21 cellular contexts compared by ENCODE assay signal in the genomic region with DNA sequence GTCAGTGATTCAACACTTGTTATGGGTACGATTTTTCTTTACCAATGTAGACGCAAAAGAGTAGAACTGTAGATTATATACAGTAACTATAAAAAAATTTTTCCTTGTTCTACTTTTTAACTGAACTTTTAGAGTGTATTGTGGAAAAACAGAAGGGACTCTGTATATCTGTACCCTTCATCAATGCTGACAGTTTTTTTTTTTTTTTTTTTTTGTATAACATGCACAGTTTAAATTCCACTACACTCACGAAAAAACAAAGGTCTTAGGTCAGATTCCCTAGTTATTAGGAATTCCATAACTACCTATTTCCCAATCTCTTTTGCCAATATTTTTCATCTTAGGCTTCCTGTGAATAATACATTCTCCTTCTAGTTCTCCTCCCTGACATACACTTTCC. TPM values are rescaled to one million over a fixed set of nuclear protein-coding genes. Genes with fewer than 3 reads are reported as not detected.
A peak's percentile ranks its signal among the peaks of the same experiment; 100 is the strongest.
DNase-seq lines count a peak whose midpoint lies in the region; ATAC-seq and TF ChIP-seq lines count a peak whose summit lies in the region.
"Had no signal": no experiment of that assay in that cellular context is flagged by ENCODE, and none has a peak within 500 bp of the region (broad histone marks: within the 10 kb centered on the region; RNA-seq: fewer than 3 reads in every experiment).

No MANE protein-coding gene starts in this region.

- POLR2A ChIA-PET in activated CD4-positive, alpha-beta memory T cell treated with anti-CD3 and anti-CD28 coated beads, Interleukin-2, amount 10 ng/mL, durations not matched to agents 7 days and 5 days (lab: Charles Lee) = no interaction called here
- POLR2A ChIA-PET in activated CD4-positive, alpha-beta memory T cell treated with anti-CD3 and anti-CD28 coated beads for 36 hours (lab: Charles Lee) = no interaction called here
- POLR2A ChIA-PET in HEK293 (lab: Yijun Ruan, JAX) = no interaction called here
- POLR2A ChIA-PET in activated CD8-positive, alpha-beta T cell treated with anti-CD3 and anti-CD28 coated beads for 36 hours (lab: Charles Lee) = interaction anchor here (0.8 kb wide), 1 partner anchor 34 kb away, joined by 3 read pairs; no protein-coding TSS in a partner anchor
- POLR2A ChIA-PET in naive thymus-derived CD4-positive, alpha-beta T cell (lab: Charles Lee) = no interaction called here

- H3K4me1 ChIP-seq in HEK293 (ENCODE audit: control insufficient read depth, insufficient read depth, low read length) = peaks cover 7% of the 10 kb centered on the region
- peaks cover 35 to 40% of the 10 kb centered on the region in 2 donors for H3K4me1 ChIP-seq in naive thymus-derived CD4-positive, alpha-beta T cell (ENCODE audit: control insufficient read depth in 2 of 2, insufficient read depth in 2 of 2, low read length in 2 of 2)

- H3K36me3 Mint-ChIP-seq in activated CD4-positive, alpha-beta memory T cell treated with anti-CD3 and anti-CD28 coated beads, Interleukin-2, amount 10 ng/mL, durations not matched to agents 7 days and 5 days (ENCODE audit: low read depth) = peaks cover 60% of the 10 kb centered on the region
- peaks cover 42% of the 10 kb centered on the region for H3K36me3 Mint-ChIP-seq in activated CD4-positive, alpha-beta memory T cell treated with anti-CD3 and anti-CD28 coated beads for 36 hours
- peaks cover 62% of the 10 kb centered on the region for H3K36me3 Mint-ChIP-seq in activated CD8-positive, alpha-beta T cell treated with anti-CD3 and anti-CD28 coated beads for 36 hours (ENCODE audit: low read depth)
- H3K36me3 Mint-ChIP-seq in naive thymus-derived CD4-positive, alpha-beta T cell = peaks cover 4 to 53% (median 26%) of the 10 kb centered on the region in 5 donors

- H3K27me3 ChIP-seq in naive thymus-derived CD4-positive, alpha-beta T cell (ENCODE audit: control insufficient read depth in 2 of 2, insufficient read depth in 2 of 2, low read length in 2 of 2) = no peaks in the 10 kb centered on the region
- H3K27me3 ChIP-seq: BLaER1, sigmoid colon had no signal

- H3K4me3 Mint-ChIP-seq in activated CD4-positive, alpha-beta memory T cell treated with anti-CD3 and anti-CD28 coated beads, Interleukin-2, amount 10 ng/mL, durations not matched to agents 7 days and 5 days = no peak overlapping the region
- H3K4me3 Mint-ChIP-seq in activated CD4-positive, alpha-beta memory T cell treated with anti-CD3 and anti-CD28 coated beads for 36 hours = no peak overlapping the region
- H3K4me3 Mint-ChIP-seq in activated CD8-positive, alpha-beta T cell treated with anti-CD3 and anti-CD28 coated beads for 36 hours = no peak overlapping the region
- peak overlapping the region in 4 of 10 donors; percentile 19 to 99 (median 61) for H3K4me3 Mint-ChIP-seq in naive thymus-derived CD4-positive, alpha-beta T cell
- H3K4me3 Mint-ChIP-seq: neural crest cell had no signal

- H3K4me3 ChIP-seq in HEK293 (ENCODE audit: low read depth, low read length) = no peak overlapping the region
- H3K4me3 ChIP-seq in naive thymus-derived CD4-positive, alpha-beta T cell (ENCODE audit: low read length) = no peak overlapping the region
- H3K4me3 ChIP-seq: BLaER1, K562, sigmoid colon had no signal

- H3K27ac ChIP-seq in HEK293 (ENCODE audit: extremely low read depth, low read depth, low read length) = no peak overlapping the region
- H3K27ac ChIP-seq in naive thymus-derived CD4-positive, alpha-beta T cell (ENCODE audit: low read depth, low read length) = no peak overlapping the region
- H3K27ac ChIP-seq: BLaER1, epithelial cell of prostate, sigmoid colon had no signal

- intact Hi-C loops in activated CD4-positive, alpha-beta memory T cell treated with anti-CD3 and anti-CD28 coated beads for 36 hours (cut with micrococcal nuclease) = no loop called here
- intact Hi-C loops in activated CD8-positive, alpha-beta T cell treated with anti-CD3 and anti-CD28 coated beads for 36 hours (cut with micrococcal nuclease) = no loop called here
- intact Hi-C loops in naive thymus-derived CD4-positive, alpha-beta T cell (cut with micrococcal nuclease) = no loop called here

- H3K27ac Mint-ChIP-seq in activated CD4-positive, alpha-beta memory T cell treated with anti-CD3 and anti-CD28 coated beads, Interleukin-2, amount 10 ng/mL, durations not matched to agents 7 days and 5 days = peak overlapping the region; percentile 56
- no peak overlapping the region for H3K27ac Mint-ChIP-seq in activated CD4-positive, alpha-beta memory T cell treated with anti-CD3 and anti-CD28 coated beads for 36 hours
- H3K27ac Mint-ChIP-seq in activated CD8-positive, alpha-beta T cell treated with anti-CD3 and anti-CD28 coated beads for 36 hours = peak overlapping the region; percentile 18
- H3K27ac Mint-ChIP-seq in naive thymus-derived CD4-positive, alpha-beta T cell = peak overlapping the region in 7 of 9 donors; percentile 14 to 81 (median 60)

- H3K9me3 Mint-ChIP-seq in activated CD4-positive, alpha-beta memory T cell treated with anti-CD3 and anti-CD28 coated beads, Interleukin-2, amount 10 ng/mL, durations not matched to agents 7 days and 5 days = peaks cover 11% of the 10 kb centered on the region
- peaks cover 15% of the 10 kb centered on the region for H3K9me3 Mint-ChIP-seq in activated CD4-positive, alpha-beta memory T cell treated with anti-CD3 and anti-CD28 coated beads for 36 hours
- H3K9me3 Mint-ChIP-seq in activated CD8-positive, alpha-beta T cell treated with anti-CD3 and anti-CD28 coated beads for 36 hours = peaks cover 18% of the 10 kb centered on the region
- peaks cover 0 to 23% (median 10%) of the 10 kb centered on the region in 11 donors for H3K9me3 Mint-ChIP-seq in naive thymus-derived CD4-positive, alpha-beta T cell

- ATAC-seq in activated CD8-positive, alpha-beta T cell treated with anti-CD3 and anti-CD28 coated beads for 36 hours = no peak
- ATAC-seq in naive thymus-derived CD4-positive, alpha-beta T cell = no peak
- no peak for ATAC-seq in GM19452 (IDR thresholded peaks at IDR 0.05; ENCODE audit: unreplicated experiment)
- ATAC-seq: K562 had no signal

- no peaks in the 10 kb centered on the region for H3K9me3 ChIP-seq in HEK293 (ENCODE audit: control insufficient read depth, insufficient read depth, low read depth, low read length)
- H3K9me3 ChIP-seq in naive thymus-derived CD4-positive, alpha-beta T cell (ENCODE audit: control insufficient read depth in 2 of 3, low read length in 3 of 3) = peaks cover 0 to 15% (median 0%) of the 10 kb centered on the region in 3 experiments

- H3K36me3 ChIP-seq in HEK293 (ENCODE audit: control insufficient read depth in 2 of 2, insufficient read depth in 1 of 2, low read length in 2 of 2) = no peaks in the 10 kb centered on the region
- no peaks in the 10 kb centered on the region for H3K36me3 ChIP-seq in naive thymus-derived CD4-positive, alpha-beta T cell (ENCODE audit: control insufficient read depth in 2 of 3, insufficient read depth in 3 of 3, low read length in 3 of 3)
- H3K36me3 ChIP-seq: sigmoid colon had no signal

- peaks cover 83% of the 10 kb centered on the region for H3K4me1 Mint-ChIP-seq in activated CD4-positive, alpha-beta memory T cell treated with anti-CD3 and anti-CD28 coated beads, Interleukin-2, amount 10 ng/mL, durations not matched to agents 7 days and 5 days
- peaks cover 76% of the 10 kb centered on the region for H3K4me1 Mint-ChIP-seq in activated CD4-positive, alpha-beta memory T cell treated with anti-CD3 and anti-CD28 coated beads for 36 hours (ENCODE audit: low read depth)
- H3K4me1 Mint-ChIP-seq in activated CD8-positive, alpha-beta T cell treated with anti-CD3 and anti-CD28 coated beads for 36 hours (ENCODE audit: low read depth) = peaks cover 69% of the 10 kb centered on the region
- H3K4me1 Mint-ChIP-seq in naive thymus-derived CD4-positive, alpha-beta T cell = peaks cover 47 to 81% (median 70%) of the 10 kb centered on the region in 7 donors

- CTCF ChIA-PET in activated CD4-positive, alpha-beta memory T cell treated with anti-CD3 and anti-CD28 coated beads, Interleukin-2, amount 10 ng/mL, durations not matched to agents 7 days and 5 days (lab: Charles Lee) = no interaction called here
- CTCF ChIA-PET in activated CD4-positive, alpha-beta memory T cell treated with anti-CD3 and anti-CD28 coated beads for 36 hours (lab: Charles Lee) = no interaction called here
- CTCF ChIA-PET in HEK293 (lab: Yijun Ruan, JAX) = no interaction called here
- CTCF ChIA-PET in activated CD8-positive, alpha-beta T cell treated with anti-CD3 and anti-CD28 coated beads for 36 hours (lab: Charles Lee) = no interaction called here
- CTCF ChIA-PET in naive thymus-derived CD4-positive, alpha-beta T cell (lab: Charles Lee) = no interaction called here

- H3K27me3 Mint-ChIP-seq in activated CD4-positive, alpha-beta memory T cell treated with anti-CD3 and anti-CD28 coated beads, Interleukin-2, amount 10 ng/mL, durations not matched to agents 7 days and 5 days = no peaks in the 10 kb centered on the region
- H3K27me3 Mint-ChIP-seq in activated CD4-positive, alpha-beta memory T cell treated with anti-CD3 and anti-CD28 coated beads for 36 hours = no peaks in the 10 kb centered on the region
- H3K27me3 Mint-ChIP-seq in activated CD8-positive, alpha-beta T cell treated with anti-CD3 and anti-CD28 coated beads for 36 hours = no peaks in the 10 kb centered on the region
- H3K27me3 Mint-ChIP-seq in naive thymus-derived CD4-positive, alpha-beta T cell = no peaks in the 10 kb centered on the region

- no peak for TF ChIP-seq CTCF in HEK293 (tag by site-specific recombination; IDR thresholded peaks at IDR 0.05)
- TF ChIP-seq CTCF in activated CD8-positive, alpha-beta T cell treated with anti-CD3 and anti-CD28 coated beads for 36 hours (IDR thresholded peaks at IDR 0.05) = no peak

- DNase-seq in activated CD4-positive, alpha-beta memory T cell treated with anti-CD3 and anti-CD28 coated beads, Interleukin-2, amount 10 ng/mL, durations not matched to agents 7 days and 5 days = no peak
- no peak for DNase-seq in activated CD4-positive, alpha-beta memory T cell treated with anti-CD3 and anti-CD28 coated beads for 36 hours
- DNase-seq in activated CD8-positive, alpha-beta T cell treated with anti-CD3 and anti-CD28 coated beads for 36 hours = no peak
- DNase-seq in naive thymus-derived CD4-positive, alpha-beta T cell = no peak
- DNase-seq in germinal center (ENCODE audit: low spot score) (no peak), NCI-H1436 (lab: John Stamatoyannopoulos, UW) (no peak)
- DNase-seq: activated CD4-positive, CD25-positive, alpha-beta regulatory T cell treated with anti-CD3 and anti-CD28 coated beads, Interleukin-2, amount 50 U/mL, for 72 hours; aorta; foreskin fibroblast; midbrain; NCI-H1930; NCI-H69; posterior cingulate gyrus; sigmoid colon; stimulated activated CD8-positive, alpha-beta memory T cell treated with anti-CD3 and anti-CD28 coated beads, Interleukin-4, amount 100 ng/mL, for 48 hours had no signal

TF ChIP-seq in HEK293, 187 proteins besides CTCF, POLR2A, EP300 and RAD21 (continues in another document):
- TF ChIP-seq ZNF426 (tag by site-specific recombination; IDR thresholded peaks at IDR 0.05) = no peak

RNA-seq across cellular contexts. Expression of a gene that starts 6.4 kb away (rescaled TPM):
- total RNA-seq in activated CD4-positive, alpha-beta memory T cell treated with anti-CD3 and anti-CD28 coated beads, Interleukin-2, amount 10 ng/mL, durations not matched to agents 7 days and 5 days = 10 to 100 TPM; 53.6 to 58.5 TPM
- 10 to 100 TPM; 40.6 to 42.7 TPM for total RNA-seq in activated CD4-positive, alpha-beta memory T cell treated with anti-CD3 and anti-CD28 coated beads for 36 hours
- total RNA-seq in activated CD8-positive, alpha-beta T cell treated with anti-CD3 and anti-CD28 coated beads for 36 hours = 10 to 100 TPM; 35.5 to 41.5 TPM
- total RNA-seq in naive thymus-derived CD4-positive, alpha-beta T cell = 100 to 1,000 TPM in 1 of 5 experiments, 10 to 100 TPM in 4; 46.7 to 103 (median 55.5) TPM
- 1 to 10 TPM; 6.7 to 7.0 TPM for polyA plus RNA-seq in naive thymus-derived CD4-positive, alpha-beta T cell
